ENCODE assay signal across 8 cellular contexts in genomic region chr11:47248304-47248663, GRCh38. TPM values are rescaled to one million over a fixed set of nuclear protein-coding genes. Genes with fewer than 3 reads are reported as not detected.
DNase-seq lines count a peak whose midpoint lies in the region; ATAC-seq and TF ChIP-seq lines count a peak whose summit lies in the region.

No MANE protein-coding gene starts in this region.

- H3K4me3 Mint-ChIP-seq in CD4-positive, CD25-positive, alpha-beta regulatory T cell: peak overlapping the region; percentile 97 to 99 (median 99)

- peaks cover 0 to 1% (median 0%) of the 10 kb centered on the region in 7 donors for H3K9me3 Mint-ChIP-seq in CD4-positive, CD25-positive, alpha-beta regulatory T cell

- peak overlapping the region; percentile 97 to 98 (median 98) for H3K27ac Mint-ChIP-seq in CD4-positive, CD25-positive, alpha-beta regulatory T cell

- no peaks in the 10 kb centered on the region for H3K9me3 ChIP-seq in CD4-positive, CD25-positive, alpha-beta regulatory T cell (ENCODE audit: control insufficient read depth in 2 of 2, low read length in 2 of 2)
- H3K9me3 ChIP-seq in body of pancreas: no peaks in the 10 kb centered on the region
- no peaks in the 10 kb centered on the region for H3K9me3 ChIP-seq in left lung
- H3K9me3 ChIP-seq in tibial nerve: no peaks in the 10 kb centered on the region

- no peak for DNase-seq in CD4-positive, CD25-positive, alpha-beta regulatory T cell
- DNase-seq in HuH-7 (ENCODE audit: low spot score) (peak; percentile 47), body of pancreas (no peak), left lung (no peak), tibial nerve (ENCODE audit: low spot score in 2 of 2) (no peak), GOT3 (lab: John Stamatoyannopoulos, UW) (no peak)
- DNase-seq in stimulated activated CD4-positive, alpha-beta T cell treated with anti-CD3 and anti-CD28 coated beads, Interleukin-2, amount 100 ng/mL, for 48 hours: no peak

- no peak for TF ChIP-seq CTCF in body of pancreas (IDR thresholded peaks at IDR 0.05)
- TF ChIP-seq CTCF in left lung (IDR thresholded peaks at IDR 0.05): no peak
- TF ChIP-seq CTCF in tibial nerve (IDR thresholded peaks at IDR 0.05): no peak

- H3K4me3 ChIP-seq in CD4-positive, CD25-positive, alpha-beta regulatory T cell (ENCODE audit: low read depth, low read length): peak overlapping the region; percentile 98
- H3K4me3 ChIP-seq in body of pancreas (peak overlapping the region; percentile 87), left lung (peak overlapping the region; percentile 57 to 72), tibial nerve (peak overlapping the region; percentile 64 to 75 (median 68))

- H3K36me3 Mint-ChIP-seq in CD4-positive, CD25-positive, alpha-beta regulatory T cell: peaks cover 11% of the 10 kb centered on the region

- H3K27ac ChIP-seq in CD4-positive, CD25-positive, alpha-beta regulatory T cell (ENCODE audit: insufficient read depth, low read length, poor library complexity, severe bottlenecking): peak overlapping the region; percentile 75
- H3K27ac ChIP-seq in body of pancreas (peak overlapping the region; percentile 74 to 87 (median 81)), left lung (peak overlapping the region; percentile 78 to 86), tibial nerve (peak overlapping the region; percentile 60 to 94 (median 84))

- peaks cover 19% of the 10 kb centered on the region for H3K4me1 ChIP-seq in CD4-positive, CD25-positive, alpha-beta regulatory T cell (ENCODE audit: control insufficient read depth, insufficient read depth, low read length, poor library complexity, severe bottlenecking)
- H3K4me1 ChIP-seq in body of pancreas (peaks cover 32% of the 10 kb centered on the region), left lung (peaks cover 17 to 56% of the 10 kb centered on the region in 2 donors), tibial nerve (peaks cover 0 to 44% (median 18%) of the 10 kb centered on the region in 4 donors)

- 1% methylated on average over 7 of the region's 7 CpGs for WGBS in body of pancreas, 2 donors
- WGBS in tibial nerve, 2 donors: 0 to 3% methylated on average over 7 of the region's 7 CpGs

- peaks cover 0 to 40% (median 23%) of the 10 kb centered on the region in 4 donors for H3K4me1 Mint-ChIP-seq in CD4-positive, CD25-positive, alpha-beta regulatory T cell

- H3K27me3 Mint-ChIP-seq in CD4-positive, CD25-positive, alpha-beta regulatory T cell: peaks cover 4% of the 10 kb centered on the region

- TF ChIP-seq POLR2A in body of pancreas (IDR thresholded peaks at IDR 0.05): no peak
- TF ChIP-seq POLR2A in tibial nerve (IDR thresholded peaks at IDR 0.05): no peak

- no peaks in the 10 kb centered on the region for H3K27me3 ChIP-seq in CD4-positive, CD25-positive, alpha-beta regulatory T cell (ENCODE audit: control insufficient read depth, insufficient read depth, low read length)
- H3K27me3 ChIP-seq in body of pancreas (no peaks in the 10 kb centered on the region), left lung (no peaks in the 10 kb centered on the region), tibial nerve (no peaks in the 10 kb centered on the region)

- H3K36me3 ChIP-seq in CD4-positive, CD25-positive, alpha-beta regulatory T cell (ENCODE audit: control insufficient read depth, insufficient read depth, low read length): peaks cover 22% of the 10 kb centered on the region
- peaks cover 0 to 15% of the 10 kb centered on the region in 2 donors for H3K36me3 ChIP-seq in body of pancreas (replicated peaks in 1 of 2; ENCODE audit: insufficient read depth in 1 of 2, low read depth in 2 of 2)
- peaks cover 0 to 22% of the 10 kb centered on the region in 2 donors for H3K36me3 ChIP-seq in left lung
- peaks cover 0 to 38% (median 11%) of the 10 kb centered on the region in 3 donors for H3K36me3 ChIP-seq in tibial nerve

- intact Hi-C loops in body of pancreas (cut with DNase I): no loop called here
- intact Hi-C loops in left lung (cut with DNase I): no loop called here

- peak; percentile 4 to 13 for ATAC-seq in CD4-positive, CD25-positive, alpha-beta regulatory T cell (ENCODE audit: low read depth in 2 of 2)
- ATAC-seq in GM21390 (IDR thresholded peaks at IDR 0.05; ENCODE audit: unreplicated experiment): peak; percentile 24
- ATAC-seq in body of pancreas: peak; percentile 57
- peak; percentile 40 for ATAC-seq in left lung

- no peak for TF ChIP-seq EP300 in tibial nerve (IDR thresholded peaks at IDR 0.05)

RNA-seq across cellular contexts. Expression of gene ACP2, which starts 0.3 kb away (rescaled TPM):
- total RNA-seq in CD4-positive, CD25-positive, alpha-beta regulatory T cell: 19.0 TPM
- 10 to 100 TPM; 16.3 to 27.7 (median 17.2) TPM for polyA plus RNA-seq in CD4-positive, CD25-positive, alpha-beta regulatory T cell
- total RNA-seq in body of pancreas: 10 to 100 TPM; 31.6 to 43.1 TPM
- 10 to 100 TPM; 41.5 to 59.9 TPM for total RNA-seq in left lung
- 10 to 100 TPM; 38.5 to 88.1 (median 58.8) TPM for total RNA-seq in tibial nerve

RNA-seq across cellular contexts. Expression of gene NR1H3, which starts 9.5 kb away (rescaled TPM):
- total RNA-seq in CD4-positive, CD25-positive, alpha-beta regulatory T cell: 5.7 TPM
- 10 to 100 TPM in 1 of 4 donors, 1 to 10 TPM in 3; 6.1 to 13.0 (median 9.3) TPM for polyA plus RNA-seq in CD4-positive, CD25-positive, alpha-beta regulatory T cell
- 10 to 100 TPM; 17.9 to 33.9 TPM for total RNA-seq in body of pancreas
- 10 to 100 TPM; 39.7 to 66.9 TPM for total RNA-seq in left lung
- total RNA-seq in tibial nerve: 100 to 1,000 TPM in 3 of 4 donors, 10 to 100 TPM in 1; 92.7 to 218 (median 124) TPM

RNA-seq across cellular contexts. Expression of gene MADD, which starts 21.6 kb away (rescaled TPM):
- 179 TPM for total RNA-seq in CD4-positive, CD25-positive, alpha-beta regulatory T cell
- polyA plus RNA-seq in CD4-positive, CD25-positive, alpha-beta regulatory T cell: 10 to 100 TPM; 17.8 to 29.2 (median 23.1) TPM
- 10 to 100 TPM; 22.8 to 41.2 TPM for total RNA-seq in body of pancreas
- total RNA-seq in left lung: 10 to 100 TPM; 33.0 to 52.9 TPM
- 10 to 100 TPM; 41.9 to 68.0 (median 52.2) TPM for total RNA-seq in tibial nerve

RNA-seq across cellular contexts. Expression of gene DDB2, which starts 33.5 kb away (rescaled TPM):
- 81.7 TPM for total RNA-seq in CD4-positive, CD25-positive, alpha-beta regulatory T cell
- polyA plus RNA-seq in CD4-positive, CD25-positive, alpha-beta regulatory T cell: 10 to 100 TPM; 55.3 to 93.9 (median 60.0) TPM
- total RNA-seq in body of pancreas: 10 to 100 TPM; 10.9 to 33.2 TPM
- 10 to 100 TPM; 32.0 to 33.1 TPM for total RNA-seq in left lung
- total RNA-seq in tibial nerve: 10 to 100 TPM; 43.8 to 82.8 (median 52.4) TPM
